In genomic region chr11:72321381-72321996, GRCh38 we compare ENCODE assay signal across 1 cellular context.
TF ChIP-seq lines count a peak whose summit lies in the region.

No MANE protein-coding gene starts in this region.

TF ChIP-seq in K562, 482 proteins besides CTCF, POLR2A, EP300 and RAD21 (continued from another document and continues in another):
- 0 out of 4 replicates have a peak, but pooled peaks of 1 of the 2 experiments have one; percentile 43 for TF ChIP-seq ZNF318 (IDR thresholded peaks at IDR 0.05; ENCODE audit: borderline replicate concordance in 1 of 2, low read depth in 1 of 2)
- TF ChIP-seq NCOA2 (IDR thresholded peaks at IDR 0.05; ENCODE audit: partially characterized antibody in 2 of 2), result peak; percentile 79 to 80
- TF ChIP-seq PML (IDR thresholded peaks at IDR 0.05; ENCODE audit: low read length), result peak; percentile 69; the same call in 1 of the 2 replicates
- TF ChIP-seq MBD2 (IDR thresholded peaks at IDR 0.05; ENCODE audit: borderline replicate concordance, low read depth), result peak; percentile 64
- no peak for TF ChIP-seq FOXJ2 (tag; IDR thresholded peaks at IDR 0.05)
- TF ChIP-seq GATAD2A (IDR thresholded peaks at IDR 0.05), result peak; percentile 64; the same call in 1 of the 2 replicates
- TF ChIP-seq STAT6 (CRISPR knock-in tag; IDR thresholded peaks at IDR 0.05), result no peak
- peak; percentile 94 for TF ChIP-seq NCOR1 (IDR thresholded peaks at IDR 0.05)
- peak in 1 of 2 experiments; percentile 94; a peak in 2 of 4 replicates for TF ChIP-seq SRF (CRISPR knock-in tag; IDR thresholded peaks at IDR 0.05)
- no peak for TF ChIP-seq CLOCK (CRISPR knock-in tag; IDR thresholded peaks at IDR 0.05; ENCODE audit: borderline replicate concordance)
- TF ChIP-seq CBX3 (IDR thresholded peaks at IDR 0.05; ENCODE audit: borderline replicate concordance in 1 of 2, low read length in 2 of 2), result peak in 1 of 2 experiments; percentile 61; a peak in 1 of 3 replicates
- TF ChIP-seq SMARCA4 (IDR thresholded peaks at IDR 0.05), result peak; percentile 99
- peak; percentile 20; the same call in 1 of the 2 replicates for TF ChIP-seq L3MBTL2 (IDR thresholded peaks at IDR 0.05)
- peak; percentile 73; the same call in 1 of the 2 replicates for TF ChIP-seq ZBTB7A (IDR thresholded peaks at IDR 0.05; ENCODE audit: borderline replicate concordance, control insufficient read depth, low read depth, low read length)
- no peak for TF ChIP-seq ZNF407 (IDR thresholded peaks at IDR 0.05; ENCODE audit: low read depth)
- TF ChIP-seq ZBTB8A (IDR thresholded peaks at IDR 0.05; ENCODE audit: partially characterized antibody), result no peak
- TF ChIP-seq ZNF639 (CRISPR knock-in tag; conservative IDR thresholded peaks at IDR 0.05 in 1 of 2, IDR thresholded peaks at IDR 0.05 in 1 of 2), result 0 out of 4 replicates have a peak, but pooled peaks of 1 of the 2 experiments have one; percentile 21
- peak; percentile 34; the same call in 1 of the 2 replicates for TF ChIP-seq GABPB1 (CRISPR knock-in tag; IDR thresholded peaks at IDR 0.05)
- TF ChIP-seq MAFK (IDR thresholded peaks at IDR 0.05; ENCODE audit: low read length), result peak; percentile 57; the same call in 1 of the 2 replicates
- TF ChIP-seq TAL1 (IDR thresholded peaks at IDR 0.05), result peak; percentile 93
- TF ChIP-seq TGIF2 (CRISPR knock-in tag; IDR thresholded peaks at IDR 0.05), result no peak
- peak; percentile 76; the same call in 1 of the 2 replicates for TF ChIP-seq CC2D1A (IDR thresholded peaks at IDR 0.05)
- TF ChIP-seq MTA1 (IDR thresholded peaks at IDR 0.05; ENCODE audit: borderline replicate concordance), result no peak
- peak; percentile 99 for TF ChIP-seq DPF2 (IDR thresholded peaks at IDR 0.05)
- peak; percentile 32 to 54; a peak in 1 of 4 replicates for TF ChIP-seq MAZ (CRISPR knock-in tag; conservative IDR thresholded peaks at IDR 0.05 in 1 of 2, IDR thresholded peaks at IDR 0.05 in 1 of 2)
- TF ChIP-seq MCM2 (IDR thresholded peaks at IDR 0.05; ENCODE audit: low read depth), result no peak
- TF ChIP-seq SNIP1 (IDR thresholded peaks at IDR 0.05; ENCODE audit: low read depth), result no peak
- no peak for TF ChIP-seq NR2C2 (CRISPR knock-in tag; IDR thresholded peaks at IDR 0.05)
- 0 out of 2 replicates have a peak, but pooled peaks have one; percentile 41 for TF ChIP-seq NR2C2 (tag; IDR thresholded peaks at IDR 0.05)
- TF ChIP-seq BRD9 (IDR thresholded peaks at IDR 0.05; ENCODE audit: low read depth, partially characterized antibody), result peak; percentile 90
- peak; percentile 63 for TF ChIP-seq FOXM1 (IDR thresholded peaks at IDR 0.05; ENCODE audit: low read depth)
- TF ChIP-seq FOXM1 (CRISPR knock-in tag; IDR thresholded peaks at IDR 0.05; ENCODE audit: low read depth), result no peak
- TF ChIP-seq HDAC1 (IDR thresholded peaks at IDR 0.05), result peak in 1 of 2 experiments; percentile 84; a peak in 2 of 4 replicates
- TF ChIP-seq MXI1 (IDR thresholded peaks at IDR 0.05; ENCODE audit: low read depth, low read length), result no peak
- peak in 1 of 2 experiments; percentile 19; a peak in 1 of 4 replicates for TF ChIP-seq NONO (IDR thresholded peaks at IDR 0.05; ENCODE audit: low read depth in 2 of 2, low read length in 1 of 2)
- TF ChIP-seq CCNT2 (IDR thresholded peaks at IDR 0.05; ENCODE audit: borderline replicate concordance, extremely low read depth, insufficient read length, low read depth, low read length), result peak; percentile 36
- no peak for TF ChIP-seq HIVEP1 (CRISPR knock-in tag; IDR thresholded peaks at IDR 0.05)
- no peak for TF ChIP-seq BRD4 (IDR thresholded peaks at IDR 0.05)
